Comparison of ENCODE assay signal across 8 cellular contexts in genomic region chr16:77971306-77972131, GRCh38. TPM values are rescaled to one million over a fixed set of nuclear protein-coding genes. Genes with fewer than 3 reads are reported as not detected.
DNase-seq lines count a peak whose midpoint lies in the region; ATAC-seq and TF ChIP-seq lines count a peak whose summit lies in the region.

No MANE protein-coding gene starts in this region.

- no peaks in the 10 kb centered on the region for H3K4me1 ChIP-seq in sigmoid colon

- H3K9me3 ChIP-seq in sigmoid colon = no peaks in the 10 kb centered on the region

- peak; percentile 10 for DNase-seq in DMS 273 treated with DMSO at 0.1 percent for 48 hours (lab: John Stamatoyannopoulos, UW)
- peak; percentile 66 for DNase-seq in M059J (ENCODE audit: low read depth)
- DNase-seq in T follicular helper cell (ENCODE audit: low read depth) = peak; percentile 56
- DNase-seq in amygdala (lab: John Stamatoyannopoulos, UW) = peak in 55 of 56 donors; percentile 7 to 89 (median 49)
- DNase-seq in hepatic stellate cell (ENCODE audit: low spot score) = peak; percentile 19
- peak; percentile 83 for DNase-seq in sigmoid colon

- H3K4me3 ChIP-seq in sigmoid colon = no peak overlapping the region

- H3K27ac ChIP-seq in sigmoid colon = no peak overlapping the region

- peak; percentile 66 to 73 (median 70) for TF ChIP-seq CTCF in sigmoid colon (IDR thresholded peaks at IDR 0.05)

- WGBS in sigmoid colon, 2 donors = 14 to 31% methylated on average over 16 of the region's 16 CpGs

- peak; percentile 71 for ATAC-seq in GM21619 (IDR thresholded peaks at IDR 0.05; ENCODE audit: unreplicated experiment)
- ATAC-seq in HG03457 (IDR thresholded peaks at IDR 0.05; ENCODE audit: unreplicated experiment) = no peak

- no peak for TF ChIP-seq POLR2A in sigmoid colon (IDR thresholded peaks at IDR 0.05)

- no peaks in the 10 kb centered on the region for H3K27me3 ChIP-seq in sigmoid colon

- intact Hi-C loops in sigmoid colon (cut with DNase I) = loop anchor here (1.0 kb wide), 2 partner anchors 32 to 296 kb away; no protein-coding TSS in a partner anchor

- H3K36me3 ChIP-seq in sigmoid colon = no peaks in the 10 kb centered on the region

- no peak for TF ChIP-seq EP300 in sigmoid colon (IDR thresholded peaks at IDR 0.05)

RNA-seq across cellular contexts. Expression of gene CLEC3A, which starts 50.8 kb away (rescaled TPM):
- not detected in 2 replicates for total RNA-seq in M059J (2014; rRNA removed; shearing (Covaris generic))
- not detected for total RNA-seq in sigmoid colon
- polyA plus RNA-seq in sigmoid colon = not detected

Comparison
In these comparisons a context has a peak if more than half of its experiments do, and no peak if none do; other contexts are left out.
1. DNase-seq: peak in every context shown above with its lines; median percentile 83 in sigmoid colon; 66 in M059J; 56 in T follicular helper cell; 49 in amygdala; 19 in hepatic stellate cell; 10 in DMS 273 treated with DMSO at 0.1 percent for 48 hours.